Comparison of ENCODE assay signal across 8 cellular contexts in genomic region chr6:34182751-34183531, GRCh38. TPM values are rescaled to one million over a fixed set of nuclear protein-coding genes. Genes with fewer than 3 reads are reported as not detected.
DNase-seq lines count a peak whose midpoint lies in the region; ATAC-seq and TF ChIP-seq lines count a peak whose summit lies in the region.

No MANE protein-coding gene starts in this region.

- TF ChIP-seq EP300 in suprapubic skin (IDR thresholded peaks at IDR 0.05), result no peak

- no peak overlapping the region for H3K4me3 ChIP-seq in left ventricle myocardium inferior
- no peak overlapping the region for H3K4me3 ChIP-seq in suprapubic skin
- H3K4me3 ChIP-seq in coronary artery, result no peak overlapping the region

- no peak for ATAC-seq in GM19035 (IDR thresholded peaks at IDR 0.05; ENCODE audit: unreplicated experiment)

- intact Hi-C loops in cardiac septum (cut with DNase I) (no loop called here), left ventricle myocardium inferior (cut with micrococcal nuclease) (no loop called here)

- no peak for TF ChIP-seq CTCF in left ventricle myocardium inferior (IDR thresholded peaks at IDR 0.05; ENCODE audit: borderline replicate concordance)
- no peak for TF ChIP-seq CTCF in suprapubic skin (IDR thresholded peaks at IDR 0.05)
- no peak for TF ChIP-seq CTCF in coronary artery (IDR thresholded peaks at IDR 0.05)

- H3K4me1 ChIP-seq in left ventricle myocardium inferior (no peaks in the 10 kb centered on the region), suprapubic skin (peaks cover 10% of the 10 kb centered on the region)

- H3K27me3 ChIP-seq in left ventricle myocardium inferior (ENCODE audit: low read depth) (peaks cover 23% of the 10 kb centered on the region), suprapubic skin (no peaks in the 10 kb centered on the region)

- no peaks in the 10 kb centered on the region for H3K36me3 ChIP-seq in left ventricle myocardium inferior
- no peaks in the 10 kb centered on the region for H3K36me3 ChIP-seq in suprapubic skin

- 56% methylated on average over 8 of the region's 8 CpGs for WGBS in suprapubic skin

- peak; percentile 76 for DNase-seq in cardiac septum (ENCODE audit: low spot score)
- no peak for DNase-seq in left ventricle myocardium inferior
- peak; percentile 26 to 52 for DNase-seq in activated CD8-positive, alpha-beta memory T cell treated with anti-CD3 and anti-CD28 coated beads for 1 hour (ENCODE audit: extremely low read depth in 1 of 2, low read depth in 1 of 2)
- peak; percentile 28 for DNase-seq in mesenteric fat pad (ENCODE audit: low spot score)
- peak; percentile 33 to 47 for DNase-seq in suprapubic skin (ENCODE audit: low spot score in 2 of 2)
- DNase-seq in coronary artery (ENCODE audit: low spot score), result no peak
- DNase-seq in NCI-H2227 treated with DMSO at 0.1 percent for 48 hours (lab: John Stamatoyannopoulos, UW), result no peak

- TF ChIP-seq POLR2A in suprapubic skin (IDR thresholded peaks at IDR 0.05), result no peak

- H3K9me3 ChIP-seq in left ventricle myocardium inferior (replicated peaks), result peaks cover 16% of the 10 kb centered on the region
- H3K9me3 ChIP-seq in suprapubic skin, result no peaks in the 10 kb centered on the region

- H3K27ac ChIP-seq in left ventricle myocardium inferior (replicated peaks) (no peak overlapping the region), suprapubic skin (no peak overlapping the region), coronary artery (no peak overlapping the region)

RNA-seq across cellular contexts. Expression of gene GRM4, which starts 37.1 kb away (rescaled TPM):
- not detected for total RNA-seq in cardiac septum
- total RNA-seq in left ventricle myocardium inferior, result not detected
- total RNA-seq in mesenteric fat pad, result not detected
- not detected for total RNA-seq in suprapubic skin

RNA-seq across cellular contexts. Expression of gene HMGA1, which starts 53.7 kb away (rescaled TPM):
- 36.4 TPM for total RNA-seq in cardiac septum
- total RNA-seq in left ventricle myocardium inferior, result 46.7 TPM
- 32.3 TPM for total RNA-seq in mesenteric fat pad
- total RNA-seq in suprapubic skin, result 100 to 1,000 TPM in 3 of 4 donors, 10 to 100 TPM in 1; 93.3 to 127 (median 111) TPM

Comparison
In these comparisons a context has a peak if more than half of its experiments do, and no peak if none do; other contexts are left out.
1. DNase-seq: peak in cardiac septum (single experiment), activated CD8-positive, alpha-beta memory T cell treated with anti-CD3 and anti-CD28 coated beads for 1 hour (2 of 2), mesenteric fat pad (single experiment) and suprapubic skin (2 of 2); none in left ventricle myocardium inferior (single experiment), coronary artery (single experiment) and NCI-H2227 treated with DMSO at 0.1 percent for 48 hours (single experiment).